21 cellular contexts compared by ENCODE assay signal in the genomic region with DNA sequence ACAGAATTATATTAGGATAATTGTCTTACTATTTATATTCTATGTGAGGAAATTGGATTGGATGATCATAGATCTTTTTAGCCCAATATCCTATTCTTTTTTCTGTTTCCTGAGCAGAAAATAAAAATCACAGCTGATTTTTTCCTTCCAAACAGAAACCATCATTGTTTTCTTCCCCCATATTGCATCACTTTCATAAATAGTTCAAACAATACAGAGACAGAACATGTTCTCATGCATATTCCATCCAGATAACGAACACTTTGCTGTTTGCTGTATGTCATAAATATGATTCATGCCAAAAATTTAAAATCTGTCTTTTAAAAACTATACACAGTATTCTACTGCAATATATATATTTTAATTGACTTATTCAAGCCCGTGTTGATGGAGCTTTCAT.
"Had no signal": no experiment of that assay in that cellular context is flagged by ENCODE, and none has a peak within 500 bp of the region (broad histone marks: within the 10 kb centered on the region; RNA-seq: fewer than 3 reads in every experiment).

No MANE protein-coding gene starts in this region.

- H3K27ac ChIP-seq: coronary artery, esophagus muscularis mucosa, hepatocyte, pancreas, tibial artery, upper lobe of right lung, vagina had no signal

- H3K4me3 ChIP-seq: coronary artery, esophagus muscularis mucosa, hepatocyte, lung, pancreas, smooth muscle cell, tibial artery, upper lobe of right lung, vagina had no signal

- ATAC-seq: left colon; left ventricle myocardium superior; natural killer cell treated with Interleukin-12 subunit alpha and Interleukin-12 subunit beta and Interleukin-15 and Interleukin-18, amount 100 ng/mL, for 72 hours; pancreas; right cardiac atrium; upper lobe of right lung had no signal

- H3K4me2 ChIP-seq: hepatocyte had no signal

- H2AFZ ChIP-seq: hepatocyte had no signal

- H3K79me2 ChIP-seq: hepatocyte had no signal

- H3K9me3 ChIP-seq: pancreas, vagina had no signal

- H3K36me3 ChIP-seq: esophagus muscularis mucosa, pancreas, tibial artery, upper lobe of right lung, vagina had no signal

- DNase-seq: effector CD8-positive, alpha-beta T cell; foreskin fibroblast; head of caudate nucleus; left colon; left ventricle myocardium superior; mesenchymal stem cell; midbrain; occipital lobe; pancreas; right cardiac atrium; stimulated activated CD4-positive, alpha-beta T cell treated with anti-CD3 and anti-CD28 coated beads, Interleukin-2, amount 100 ng/mL, for 48 hours; stimulated activated naive CD4-positive, alpha-beta T cell treated with Interleukin-2 at 50 U/mL for 16 hours; tibial artery; upper lobe of right lung had no signal

- H3K4me1 ChIP-seq: esophagus muscularis mucosa, pancreas, tibial artery, upper lobe of right lung, vagina had no signal

- H3K27me3 ChIP-seq: esophagus muscularis mucosa, hepatocyte, pancreas, tibial artery, upper lobe of right lung, vagina had no signal
